In the genomic region with DNA sequence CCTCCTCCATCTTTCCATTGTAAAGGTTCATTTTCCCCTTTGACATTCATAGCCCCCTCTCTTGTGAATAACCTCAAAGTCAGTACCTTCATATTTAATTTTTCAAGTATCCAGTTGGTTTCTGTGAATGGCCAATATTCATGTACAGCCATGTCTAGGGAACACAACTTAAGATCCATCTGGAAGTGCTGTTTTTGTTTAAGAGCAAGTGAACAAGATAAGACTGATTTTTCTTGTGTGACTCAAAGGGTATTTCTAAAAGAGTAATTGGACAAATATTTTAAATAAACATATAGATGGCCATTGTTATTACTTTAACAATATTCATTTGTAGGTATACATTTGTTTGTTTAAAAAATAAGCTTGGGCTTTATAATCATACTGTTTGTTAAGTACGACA, we compare ENCODE assay signal across 1 cellular context.
TF ChIP-seq lines count a peak whose summit lies in the region.

No MANE protein-coding gene starts in this region.

TF ChIP-seq in SK-N-SH treated with all-trans-retinoic acid at 6 μM for 48 hours, 23 proteins besides CTCF, POLR2A, EP300 and RAD21 (continued from another document):
- TF ChIP-seq POU6F1 (CRISPR knock-in tag; IDR thresholded peaks at IDR 0.05; ENCODE audit: borderline replicate concordance, low read depth) (no peak), TCF4 (CRISPR knock-in tag; IDR thresholded peaks at IDR 0.05; ENCODE audit: borderline replicate concordance) (no peak), CREB5 (CRISPR knock-in tag; IDR thresholded peaks at IDR 0.05; ENCODE audit: low read depth) (no peak), GLIS3 (CRISPR knock-in tag; IDR thresholded peaks at IDR 0.05) (no peak), TOX (CRISPR knock-in tag; IDR thresholded peaks at IDR 0.05; ENCODE audit: borderline replicate concordance) (no peak), ZNF8 (CRISPR knock-in tag; IDR thresholded peaks at IDR 0.05) (no peak), RARB (CRISPR knock-in tag; IDR thresholded peaks at IDR 0.05) (no peak), ARNTL (CRISPR knock-in tag; IDR thresholded peaks at IDR 0.05; ENCODE audit: borderline replicate concordance, low read depth) (no peak), BACH2 (CRISPR knock-in tag; IDR thresholded peaks at IDR 0.05; ENCODE audit: borderline replicate concordance) (no peak)
- TF ChIP-seq, protein P1, sequence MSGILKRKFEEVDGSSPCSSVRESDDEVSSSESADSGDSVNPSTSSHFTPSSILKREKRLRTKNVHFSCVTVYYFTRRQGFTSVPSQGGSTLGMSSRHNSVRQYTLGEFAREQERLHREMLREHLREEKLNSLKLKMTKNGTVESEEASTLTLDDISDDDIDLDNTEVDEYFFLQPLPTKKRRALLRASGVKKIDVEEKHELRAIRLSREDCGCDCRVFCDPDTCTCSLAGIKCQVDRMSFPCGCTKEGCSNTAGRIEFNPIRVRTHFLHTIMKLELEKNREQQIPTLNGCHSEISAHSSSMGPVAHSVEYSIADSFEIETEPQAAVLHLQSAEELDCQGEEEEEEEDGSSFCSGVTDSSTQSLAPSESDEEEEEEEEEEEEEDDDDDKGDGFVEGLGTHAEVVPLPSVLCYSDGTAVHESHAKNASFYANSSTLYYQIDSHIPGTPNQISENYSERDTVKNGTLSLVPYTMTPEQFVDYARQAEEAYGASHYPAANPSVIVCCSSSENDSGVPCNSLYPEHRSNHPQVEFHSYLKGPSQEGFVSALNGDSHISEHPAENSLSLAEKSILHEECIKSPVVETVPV (CRISPR knock-in tag; IDR thresholded peaks at IDR 0.05): no peak
